Comparison of ENCODE assay signal across 11 cellular contexts in the genomic region with DNA sequence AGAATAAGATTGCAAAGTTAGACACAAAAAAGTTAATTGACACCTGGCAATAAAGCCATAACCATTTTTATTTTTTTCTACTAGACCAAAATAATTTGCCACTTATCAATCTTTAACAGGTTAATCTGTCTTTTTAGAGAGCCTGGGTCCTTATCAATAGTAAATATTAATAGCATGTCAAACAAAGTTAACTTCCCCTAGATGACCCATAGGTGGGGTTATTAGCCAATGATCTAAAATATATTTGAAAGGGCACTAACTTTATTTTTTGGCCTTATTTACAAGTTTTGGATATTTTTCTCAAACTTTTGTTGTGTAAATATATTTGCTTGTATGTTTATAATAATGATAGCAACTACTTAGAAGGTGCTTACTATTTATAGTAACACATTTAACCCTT. TPM values are rescaled to one million over a fixed set of nuclear protein-coding genes. Genes with fewer than 3 reads are reported as not detected.
DNase-seq lines count a peak whose midpoint lies in the region; ATAC-seq and TF ChIP-seq lines count a peak whose summit lies in the region.
"Had no signal": no experiment of that assay in that cellular context is flagged by ENCODE, and none has a peak within 500 bp of the region (broad histone marks: within the 10 kb centered on the region; RNA-seq: fewer than 3 reads in every experiment).

No MANE protein-coding gene starts in this region.

- TF ChIP-seq POLR2A in Peyer's patch (IDR thresholded peaks at IDR 0.05), result no peak

- H3K36me3 ChIP-seq in left ventricle myocardium inferior (no peaks in the 10 kb centered on the region), Peyer's patch (no peaks in the 10 kb centered on the region)

- intact Hi-C loops in left ventricle myocardium inferior (cut with micrococcal nuclease), result no loop called here
- intact Hi-C loops in right cardiac atrium (cut with DNase I), result loop anchor here in 1 of 4 donors (5.0 kb wide), 1 partner anchor 85 kb away; no protein-coding TSS in a partner anchor

- ATAC-seq in right cardiac atrium (no peak), foreskin keratinocyte (no peak), GM18861 (IDR thresholded peaks at IDR 0.05; ENCODE audit: unreplicated experiment) (no peak)

- H3K27ac ChIP-seq in left ventricle myocardium inferior (replicated peaks) (no peak overlapping the region), right cardiac atrium (ENCODE audit: low read length) (no peak overlapping the region), Peyer's patch (no peak overlapping the region), foreskin keratinocyte (no peak overlapping the region)

- H3K4me3 ChIP-seq in left ventricle myocardium inferior, result no peak overlapping the region
- no peak overlapping the region for H3K4me3 ChIP-seq in right cardiac atrium (ENCODE audit: low read length)
- H3K4me3 ChIP-seq in Peyer's patch, result no peak overlapping the region

- TF ChIP-seq CTCF in left ventricle myocardium inferior (IDR thresholded peaks at IDR 0.05; ENCODE audit: borderline replicate concordance) (peak; percentile 51), Peyer's patch (IDR thresholded peaks at IDR 0.05) (peak in 5 of 6 experiments; percentile 26 to 51 (median 36)), foreskin keratinocyte (conservative IDR thresholded peaks at IDR 0.05) (peak; percentile 60)

- no peaks in the 10 kb centered on the region for H3K9me3 ChIP-seq in left ventricle myocardium inferior (replicated peaks)
- no peaks in the 10 kb centered on the region for H3K9me3 ChIP-seq in right cardiac atrium (ENCODE audit: control insufficient read depth, low read length)
- H3K9me3 ChIP-seq in Peyer's patch, result no peaks in the 10 kb centered on the region

- H3K27me3 ChIP-seq in left ventricle myocardium inferior (ENCODE audit: low read depth), result peaks cover 21% of the 10 kb centered on the region
- no peaks in the 10 kb centered on the region for H3K27me3 ChIP-seq in right cardiac atrium (ENCODE audit: control insufficient read depth, insufficient read depth)
- H3K27me3 ChIP-seq in Peyer's patch, result no peaks in the 10 kb centered on the region
- H3K27me3 ChIP-seq in foreskin keratinocyte, result peaks cover 8% of the 10 kb centered on the region

- DNase-seq in left ventricle myocardium inferior, result no peak
- DNase-seq in right cardiac atrium, result no peak
- no peak for DNase-seq in Peyer's patch
- DNase-seq in foreskin keratinocyte, result no peak
- no peak for DNase-seq in stimulated activated CD4-positive, alpha-beta T cell treated with anti-CD3 and anti-CD28 coated beads, Interleukin-1b, Interleukin-23, amount 100 ng/mL, for 48 hours
- no peak for DNase-seq in NCI-H1105 (lab: John Stamatoyannopoulos, UW)
- no peak for DNase-seq in ecto neural progenitor cell (ENCODE audit: low spot score)
- DNase-seq: activated CD4-positive, CD25-positive, alpha-beta regulatory T cell; NCI-H2227 treated with DMSO at 0.1 percent for 48 hours had no signal

- H3K4me1 ChIP-seq in left ventricle myocardium inferior (peaks cover 30% of the 10 kb centered on the region), right cardiac atrium (ENCODE audit: control insufficient read depth, insufficient read depth, low read length) (peaks cover 5% of the 10 kb centered on the region), Peyer's patch (no peaks in the 10 kb centered on the region), foreskin keratinocyte (no peaks in the 10 kb centered on the region)

RNA-seq across cellular contexts. Expression of a gene that starts 3.9 kb away (rescaled TPM):
- total RNA-seq in left ventricle myocardium inferior (not detected), right cardiac atrium (not detected), Peyer's patch (not detected), foreskin keratinocyte (not detected in 2 replicates)
- polyA plus RNA-seq in right cardiac atrium (not detected), foreskin keratinocyte (not detected in 2 replicates)
- total RNA-seq: skeletal muscle tissue had no signal

RNA-seq across cellular contexts. Expression of a gene that starts 15.5 kb away (rescaled TPM):
- 36.9 TPM for total RNA-seq in left ventricle myocardium inferior
- 10 to 100 TPM; 19.8 to 38.8 (median 28.7) TPM for total RNA-seq in right cardiac atrium
- 18.7 TPM for polyA plus RNA-seq in right cardiac atrium
- total RNA-seq in Peyer's patch, result 100 to 1,000 TPM in 1 of 4 donors, 10 to 100 TPM in 3; 46.4 to 169 (median 56.8) TPM
- total RNA-seq in foreskin keratinocyte, result not detected in 2 replicates
- polyA plus RNA-seq in foreskin keratinocyte, result 0.03 and 0.04 TPM in 2 replicates

RNA-seq across cellular contexts. Expression of a gene that starts 43.3 kb away (rescaled TPM):
- total RNA-seq in left ventricle myocardium inferior (0.30 TPM), right cardiac atrium (under 1 TPM; 0.25 to 0.39 (median 0.28) TPM), Peyer's patch (under 1 TPM in 1 of 4 donors, not detected in 3; 0.19 TPM), foreskin keratinocyte (0.03 TPM in 1 of 2 replicates, not detected in the other)
- polyA plus RNA-seq in right cardiac atrium (0.18 TPM), foreskin keratinocyte (0.01 TPM in 1 of 2 replicates, not detected in the other)

RNA-seq across cellular contexts. Expression of a gene that starts 59.7 kb away (rescaled TPM):
- 8.5 TPM for total RNA-seq in left ventricle myocardium inferior
- total RNA-seq in right cardiac atrium, result 10 to 100 TPM; 14.6 to 19.4 (median 16.3) TPM
- 15.2 TPM for polyA plus RNA-seq in right cardiac atrium
- 10 to 100 TPM in 3 of 4 donors, 1 to 10 TPM in 1; 9.1 to 71.6 (median 59.2) TPM for total RNA-seq in Peyer's patch
- total RNA-seq in foreskin keratinocyte, result 14.0 and 14.3 TPM in 2 replicates
- 7.3 and 7.4 TPM in 2 replicates for polyA plus RNA-seq in foreskin keratinocyte

Comparison
In these comparisons a context has a peak if more than half of its experiments do, and no peak if none do; other contexts are left out.
1. RNA of a gene that starts 15.5 kb away (total RNA-seq): 46.4 to 169 TPM in Peyer's patch, 36.9 TPM in left ventricle myocardium inferior (single experiment) and 19.8 to 38.8 TPM in right cardiac atrium; not detected in foreskin keratinocyte; every median in the first group is over 10 times any median in the second.
2. Peak in every context shown above with its lines, with median percentiles within 50 percentile points of each other: CTCF ChIP-seq.